Comparison of ENCODE assay signal across 8 cellular contexts in the genomic region with DNA sequence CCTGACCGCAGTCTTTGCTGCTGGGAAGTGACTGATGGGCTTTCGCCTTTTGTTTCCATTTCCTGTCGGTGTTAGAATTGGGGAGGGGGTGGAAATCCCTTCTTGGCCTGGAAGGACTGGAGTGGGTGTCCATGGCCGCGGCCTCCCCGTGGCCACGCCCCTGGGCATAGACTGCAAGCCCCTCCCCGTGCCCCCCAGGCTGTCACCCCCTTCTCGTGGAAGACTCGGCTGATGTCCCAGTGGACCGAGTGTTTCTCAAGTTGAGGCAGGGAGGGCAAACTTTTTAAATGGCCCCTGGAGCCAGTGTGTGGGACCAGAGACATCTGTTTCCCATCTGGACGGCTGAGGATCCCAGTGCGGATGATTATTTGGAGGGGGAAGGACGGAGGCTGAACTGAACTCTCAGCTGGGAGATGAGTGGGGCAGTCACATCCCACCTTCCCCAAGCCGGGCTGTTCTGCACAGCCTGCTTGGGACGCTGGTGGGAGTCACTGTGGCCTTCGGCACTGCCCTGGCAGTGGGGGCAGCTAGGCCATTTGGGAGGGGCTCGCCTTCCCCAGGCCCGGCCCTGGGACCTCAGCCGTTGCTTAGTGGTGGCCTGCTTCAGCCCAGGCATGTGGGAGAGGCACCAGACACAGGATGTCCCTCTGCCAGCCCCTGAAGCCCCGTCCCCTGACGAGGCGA. TPM values are rescaled to one million over a fixed set of nuclear protein-coding genes. Genes with fewer than 3 reads are reported as not detected.
A peak's percentile ranks its signal among the peaks of the same experiment; 100 is the strongest.
DNase-seq lines count a peak whose midpoint lies in the region; ATAC-seq and TF ChIP-seq lines count a peak whose summit lies in the region.

No MANE protein-coding gene starts in this region.

- TF ChIP-seq CTCF in C4-2B (conservative IDR thresholded peaks at IDR 0.05) = no peak
- no peak for TF ChIP-seq CTCF in OCI-LY3 (IDR thresholded peaks at IDR 0.05; ENCODE audit: low read depth, low read length)

- no peaks in the 10 kb centered on the region for H3K9me3 ChIP-seq in OCI-LY3 (ENCODE audit: insufficient read depth, low read length)
- H3K9me3 ChIP-seq in endocrine pancreas (ENCODE audit: control insufficient read depth, low read length) = no peaks in the 10 kb centered on the region
- H3K9me3 ChIP-seq in naive thymus-derived CD4-positive, alpha-beta T cell (ENCODE audit: control insufficient read depth in 2 of 3, low read length in 3 of 3) = no peaks in the 10 kb centered on the region

- no peaks in the 10 kb centered on the region for H3K27me3 ChIP-seq in OCI-LY3 (ENCODE audit: low read depth, low read length)
- no peaks in the 10 kb centered on the region for H3K27me3 ChIP-seq in endocrine pancreas (ENCODE audit: control insufficient read depth, insufficient read depth, low read length)
- no peaks in the 10 kb centered on the region for H3K27me3 ChIP-seq in naive thymus-derived CD4-positive, alpha-beta T cell (ENCODE audit: control insufficient read depth in 2 of 2, insufficient read depth in 2 of 2, low read length in 2 of 2)

- H3K4me2 ChIP-seq in OCI-LY3 (ENCODE audit: low read length) = peak overlapping the region; percentile 100

- CTCF ChIA-PET in naive thymus-derived CD4-positive, alpha-beta T cell (lab: Charles Lee) = interaction anchor here (1.0 kb wide), 3 partner anchors 9 to 74 kb away, joined by 3 read pairs; no protein-coding TSS in a partner anchor

- no peak for DNase-seq in naive thymus-derived CD4-positive, alpha-beta T cell
- DNase-seq in T-helper 9 cell = no peak
- no peak for DNase-seq in epidermal melanocyte (ENCODE audit: insufficient read length, low spot score)
- DNase-seq in DMS53 treated with DMSO at 0.1 percent for 48 hours (lab: John Stamatoyannopoulos, UW; ENCODE audit: unreplicated experiment) = no peak
- no peak for DNase-seq in COLO668 (lab: John Stamatoyannopoulos, UW; ENCODE audit: unreplicated experiment)

- H3K9me3 Mint-ChIP-seq in naive thymus-derived CD4-positive, alpha-beta T cell = no peaks in the 10 kb centered on the region

- H3K27ac ChIP-seq in C4-2B (peak overlapping the region; percentile 87), OCI-LY3 (ENCODE audit: low read length) (no peak overlapping the region)
- H3K27ac ChIP-seq in naive thymus-derived CD4-positive, alpha-beta T cell (ENCODE audit: low read depth, low read length) = peak overlapping the region; percentile 89

- H3K9ac ChIP-seq in OCI-LY3 (ENCODE audit: low read length) (peak overlapping the region; percentile 92), endocrine pancreas (ENCODE audit: control insufficient read depth, insufficient read depth, low read length) (peak overlapping the region; percentile 90)

- H3K36me3 ChIP-seq in OCI-LY3 (replicated peaks; ENCODE audit: low read depth, low read length) = peaks cover 5% of the 10 kb centered on the region
- no peaks in the 10 kb centered on the region for H3K36me3 ChIP-seq in endocrine pancreas (ENCODE audit: control insufficient read depth, insufficient read depth, low read length)
- peaks cover 0 to 8% (median 3%) of the 10 kb centered on the region in 3 experiments for H3K36me3 ChIP-seq in naive thymus-derived CD4-positive, alpha-beta T cell (ENCODE audit: control insufficient read depth in 2 of 3, insufficient read depth in 3 of 3, low read length in 3 of 3)

- H3K4me3 ChIP-seq in OCI-LY3 (ENCODE audit: low read length) (peak overlapping the region; percentile 90), endocrine pancreas (ENCODE audit: control insufficient read depth, insufficient read depth, low read length) (peak overlapping the region; percentile 27)
- peak overlapping the region; percentile 83 for H3K4me3 ChIP-seq in naive thymus-derived CD4-positive, alpha-beta T cell (ENCODE audit: low read length)

- H3K4me1 Mint-ChIP-seq in naive thymus-derived CD4-positive, alpha-beta T cell = peaks cover 17 to 50% (median 23%) of the 10 kb centered on the region in 7 donors

- no peak for ATAC-seq in naive thymus-derived CD4-positive, alpha-beta T cell

- POLR2A ChIA-PET in naive thymus-derived CD4-positive, alpha-beta T cell (lab: Charles Lee) = interaction anchor here (0.6 to 3.6 kb wide), 4 partner anchors 9 to 78 kb away, joined by 3 to 21 read pairs (median 4); a partner anchor contains a TSS

- H3K79me2 ChIP-seq in OCI-LY3 (ENCODE audit: low read length) = peaks cover 64% of the 10 kb centered on the region

- no peak overlapping the region for H2AFZ ChIP-seq in OCI-LY3 (ENCODE audit: low read depth, low read length)

- H3K4me1 ChIP-seq in OCI-LY3 (ENCODE audit: low read length) (peaks cover 15% of the 10 kb centered on the region), endocrine pancreas (ENCODE audit: control insufficient read depth, insufficient read depth, low read length) (no peaks in the 10 kb centered on the region)
- H3K4me1 ChIP-seq in naive thymus-derived CD4-positive, alpha-beta T cell (ENCODE audit: control insufficient read depth in 2 of 2, insufficient read depth in 2 of 2, low read length in 2 of 2) = peaks cover 19 to 28% of the 10 kb centered on the region in 2 donors

- H3K4me3 Mint-ChIP-seq in naive thymus-derived CD4-positive, alpha-beta T cell = peak overlapping the region; percentile 71 to 89 (median 84)

- peaks cover 63% of the 10 kb centered on the region for H4K20me1 ChIP-seq in OCI-LY3 (ENCODE audit: insufficient read depth, low read length)

- H3K27me3 Mint-ChIP-seq in naive thymus-derived CD4-positive, alpha-beta T cell = peaks cover 0 to 4% (median 0%) of the 10 kb centered on the region in 5 donors

- H3K27ac Mint-ChIP-seq in naive thymus-derived CD4-positive, alpha-beta T cell = peak overlapping the region in 8 of 9 donors; percentile 57 to 89 (median 78)

- no peaks in the 10 kb centered on the region for H3K36me3 Mint-ChIP-seq in naive thymus-derived CD4-positive, alpha-beta T cell

- intact Hi-C loops in naive thymus-derived CD4-positive, alpha-beta T cell (cut with micrococcal nuclease) = loop anchor here (5.0 kb wide), 2 partner anchors 71 to 509 kb away; a partner anchor contains a TSS

RNA-seq across cellular contexts. Expression of a gene that starts 1.6 kb away (rescaled TPM):
- 100 to 1,000 TPM in 4 of 5 experiments, 10 to 100 TPM in 1; 97.5 to 173 (median 138) TPM for total RNA-seq in naive thymus-derived CD4-positive, alpha-beta T cell
- polyA plus RNA-seq in naive thymus-derived CD4-positive, alpha-beta T cell = 10 to 100 TPM; 19.0 to 39.6 TPM

RNA-seq across cellular contexts. Expression of a gene that starts 21.9 kb away (rescaled TPM):
- total RNA-seq in naive thymus-derived CD4-positive, alpha-beta T cell = 10 to 100 TPM; 43.6 to 55.0 (median 50.9) TPM
- polyA plus RNA-seq in naive thymus-derived CD4-positive, alpha-beta T cell = 10 to 100 TPM; 51.7 to 83.7 TPM

Comparison
In these comparisons a context has a peak if more than half of its experiments do, and no peak if none do; other contexts are left out.
1. H3K4me3 ChIP-seq: peak in every context shown above with its lines; median percentile 90 in OCI-LY3; 83 in naive thymus-derived CD4-positive, alpha-beta T cell; 27 in endocrine pancreas.